Comparison of ENCODE assay signal across 8 cellular contexts in genomic region chr18:7021994-7022840, GRCh38.
DNase-seq lines count a peak whose midpoint lies in the region; ATAC-seq and TF ChIP-seq lines count a peak whose summit lies in the region.

No MANE protein-coding gene starts in this region.

- TF ChIP-seq CTCF in C4-2B (conservative IDR thresholded peaks at IDR 0.05) (peak; percentile 95), esophagus squamous epithelium (IDR thresholded peaks at IDR 0.05) (peak in 5 of 6 experiments; percentile 23 to 68 (median 53)), upper lobe of left lung (IDR thresholded peaks at IDR 0.05) (peak in 4 of 6 experiments; percentile 29 to 68 (median 62))

- H3K9me3 ChIP-seq in esophagus squamous epithelium, result no peaks in the 10 kb centered on the region
- no peaks in the 10 kb centered on the region for H3K9me3 ChIP-seq in upper lobe of left lung

- H3K27me3 ChIP-seq in esophagus squamous epithelium, result no peaks in the 10 kb centered on the region
- H3K27me3 ChIP-seq in upper lobe of left lung, result no peaks in the 10 kb centered on the region

- H3K27ac ChIP-seq in C4-2B (peak overlapping the region; percentile 6; the same call in 1 of the 2 replicates), esophagus squamous epithelium (no peak overlapping the region), upper lobe of left lung (no peak overlapping the region)

- 47 to 48% methylated on average over 16 of the region's 16 CpGs for WGBS in esophagus squamous epithelium, 2 donors
- 58% methylated on average over 16 of the region's 16 CpGs for WGBS in upper lobe of left lung, 2 donors

- no peak overlapping the region for H3K4me3 ChIP-seq in esophagus squamous epithelium
- H3K4me3 ChIP-seq in upper lobe of left lung, result no peak overlapping the region

- H3K36me3 ChIP-seq in esophagus squamous epithelium, result no peaks in the 10 kb centered on the region
- H3K36me3 ChIP-seq in upper lobe of left lung, result no peaks in the 10 kb centered on the region

- DNase-seq in HuH-7.5 (ENCODE audit: low spot score) (peak; percentile 43), OCI-M1 (lab: John Stamatoyannopoulos, UW) (peak; percentile 51), esophagus squamous epithelium (lab: John Stamatoyannopoulos, UW) (no peak), upper lobe of left lung (peak in 1 of 2 donors; percentile 60), KG1 (lab: John Stamatoyannopoulos, UW) (no peak)

- H3K4me1 ChIP-seq in esophagus squamous epithelium (no peaks in the 10 kb centered on the region), upper lobe of left lung (no peaks in the 10 kb centered on the region)

- ATAC-seq in upper lobe of left lung (ENCODE audit: low FRiP score in 2 of 2), result no peak
- ATAC-seq in GM19324 (IDR thresholded peaks at IDR 0.05; ENCODE audit: low FRiP score, unreplicated experiment), result no peak
- ATAC-seq in HG03095 (IDR thresholded peaks at IDR 0.05; ENCODE audit: unreplicated experiment), result no peak

- no peak for TF ChIP-seq POLR2A in esophagus squamous epithelium (IDR thresholded peaks at IDR 0.05)
- no peak for TF ChIP-seq POLR2A in upper lobe of left lung (IDR thresholded peaks at IDR 0.05)

- intact Hi-C loops in esophagus squamous epithelium (cut with DNase I), result loop anchor here (10.0 kb wide), 1 partner anchor 97 kb away; no protein-coding TSS in a partner anchor

- no peak for TF ChIP-seq EP300 in upper lobe of left lung (IDR thresholded peaks at IDR 0.05)

Comparison
In these comparisons a context has a peak if more than half of its experiments do, and no peak if none do; other contexts are left out.
1. DNase-seq: peak in HuH-7.5 (single experiment) and OCI-M1 (single experiment); none in esophagus squamous epithelium (single experiment) and KG1 (single experiment).
2. Peak in every context shown above with its lines, with median percentiles within 50 percentile points of each other: CTCF ChIP-seq.